ENCODE assay signal across 1 cellular context in the genomic region with DNA sequence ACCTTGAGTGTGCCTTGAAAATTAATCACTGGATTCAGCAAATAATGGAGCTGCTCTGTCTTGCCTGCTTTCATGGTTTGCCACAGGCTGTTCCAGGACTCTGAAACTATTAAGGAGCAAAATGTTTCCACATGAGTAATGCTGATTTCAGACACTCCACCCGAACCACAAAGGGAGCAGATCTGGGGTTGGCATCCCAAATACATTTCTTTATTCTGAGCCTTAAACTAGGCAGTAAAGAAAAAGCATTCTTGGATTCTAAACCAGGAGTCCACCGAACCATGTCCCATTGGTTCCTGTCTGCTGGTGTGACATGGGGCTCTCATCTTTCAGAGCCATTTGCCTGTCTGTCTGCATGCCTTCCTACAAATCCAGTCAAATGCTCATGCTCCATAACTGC.
TF ChIP-seq lines count a peak whose summit lies in the region.

No MANE protein-coding gene starts in this region.

TF ChIP-seq in HepG2, 621 proteins besides CTCF, POLR2A, EP300 and RAD21:
- TF ChIP-seq HDAC6 (IDR thresholded peaks at IDR 0.05; ENCODE audit: low read depth, low read length) (no peak), SIX1 (CRISPR knock-in tag; IDR thresholded peaks at IDR 0.05; ENCODE audit: borderline replicate concordance) (no peak), ZSCAN20 (CRISPR knock-in tag; IDR thresholded peaks at IDR 0.05; ENCODE audit: borderline replicate concordance) (no peak), MYNN (CRISPR knock-in tag; IDR thresholded peaks at IDR 0.05; ENCODE audit: low read depth) (no peak), ZNF484 (CRISPR knock-in tag; IDR thresholded peaks at IDR 0.05; ENCODE audit: borderline replicate concordance, low read depth) (no peak), TOPORS (CRISPR knock-in tag; IDR thresholded peaks at IDR 0.05) (no peak), YEATS4 (CRISPR knock-in tag; IDR thresholded peaks at IDR 0.05; ENCODE audit: borderline replicate concordance) (no peak), PAF1 (CRISPR knock-in tag; IDR thresholded peaks at IDR 0.05) (no peak), TAF1 (CRISPR knock-in tag; IDR thresholded peaks at IDR 0.05) (no peak), MTF2 (CRISPR knock-in tag; IDR thresholded peaks at IDR 0.05; ENCODE audit: borderline replicate concordance) (no peak), ZNF24 (IDR thresholded peaks at IDR 0.05) (no peak), ZNF510 (CRISPR knock-in tag; IDR thresholded peaks at IDR 0.05; ENCODE audit: low read depth) (no peak), ZNF430 (CRISPR knock-in tag; IDR thresholded peaks at IDR 0.05) (no peak)
- TF ChIP-seq, protein P1, sequence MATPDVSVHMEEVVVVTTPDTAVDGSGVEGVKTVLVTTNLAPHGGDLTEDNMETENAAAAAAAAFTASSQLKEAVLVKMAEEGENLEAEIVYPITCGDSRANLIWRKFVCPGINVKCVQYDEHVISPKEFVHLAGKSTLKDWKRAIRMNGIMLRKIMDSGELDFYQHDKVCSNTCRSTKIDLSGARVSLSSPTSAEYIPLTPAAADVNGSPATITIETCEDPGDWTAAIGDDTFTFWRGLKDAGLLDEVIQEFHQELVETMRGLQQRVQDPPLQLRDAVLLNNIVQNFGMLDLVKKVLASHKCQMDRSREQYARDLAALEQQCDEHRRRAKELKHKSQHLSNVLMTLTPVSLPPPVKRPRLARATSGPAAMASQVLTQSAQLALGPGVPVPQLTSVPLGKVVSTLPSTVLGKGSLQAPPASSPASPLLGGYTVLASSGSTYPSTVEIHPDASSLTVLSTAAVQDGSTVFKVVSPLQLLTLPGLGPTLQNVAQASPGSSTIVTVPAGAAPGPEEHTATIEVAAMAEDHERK (CRISPR knock-in tag; IDR thresholded peaks at IDR 0.05; ENCODE audit: low read depth), result no peak
- TF ChIP-seq, protein P2, sequence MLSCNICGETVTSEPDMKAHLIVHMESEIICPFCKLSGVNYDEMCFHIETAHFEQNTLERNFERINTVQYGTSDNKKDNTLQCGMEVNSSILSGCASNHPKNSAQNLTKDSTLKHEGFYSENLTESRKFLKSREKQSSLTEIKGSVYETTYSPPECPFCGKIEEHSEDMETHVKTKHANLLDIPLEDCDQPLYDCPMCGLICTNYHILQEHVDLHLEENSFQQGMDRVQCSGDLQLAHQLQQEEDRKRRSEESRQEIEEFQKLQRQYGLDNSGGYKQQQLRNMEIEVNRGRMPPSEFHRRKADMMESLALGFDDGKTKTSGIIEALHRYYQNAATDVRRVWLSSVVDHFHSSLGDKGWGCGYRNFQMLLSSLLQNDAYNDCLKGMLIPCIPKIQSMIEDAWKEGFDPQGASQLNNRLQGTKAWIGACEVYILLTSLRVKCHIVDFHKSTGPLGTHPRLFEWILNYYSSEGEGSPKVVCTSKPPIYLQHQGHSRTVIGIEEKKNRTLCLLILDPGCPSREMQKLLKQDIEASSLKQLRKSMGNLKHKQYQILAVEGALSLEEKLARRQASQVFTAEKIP (CRISPR knock-in tag; IDR thresholded peaks at IDR 0.05; ENCODE audit: borderline replicate concordance), result no peak
- TF ChIP-seq, protein P3, sequence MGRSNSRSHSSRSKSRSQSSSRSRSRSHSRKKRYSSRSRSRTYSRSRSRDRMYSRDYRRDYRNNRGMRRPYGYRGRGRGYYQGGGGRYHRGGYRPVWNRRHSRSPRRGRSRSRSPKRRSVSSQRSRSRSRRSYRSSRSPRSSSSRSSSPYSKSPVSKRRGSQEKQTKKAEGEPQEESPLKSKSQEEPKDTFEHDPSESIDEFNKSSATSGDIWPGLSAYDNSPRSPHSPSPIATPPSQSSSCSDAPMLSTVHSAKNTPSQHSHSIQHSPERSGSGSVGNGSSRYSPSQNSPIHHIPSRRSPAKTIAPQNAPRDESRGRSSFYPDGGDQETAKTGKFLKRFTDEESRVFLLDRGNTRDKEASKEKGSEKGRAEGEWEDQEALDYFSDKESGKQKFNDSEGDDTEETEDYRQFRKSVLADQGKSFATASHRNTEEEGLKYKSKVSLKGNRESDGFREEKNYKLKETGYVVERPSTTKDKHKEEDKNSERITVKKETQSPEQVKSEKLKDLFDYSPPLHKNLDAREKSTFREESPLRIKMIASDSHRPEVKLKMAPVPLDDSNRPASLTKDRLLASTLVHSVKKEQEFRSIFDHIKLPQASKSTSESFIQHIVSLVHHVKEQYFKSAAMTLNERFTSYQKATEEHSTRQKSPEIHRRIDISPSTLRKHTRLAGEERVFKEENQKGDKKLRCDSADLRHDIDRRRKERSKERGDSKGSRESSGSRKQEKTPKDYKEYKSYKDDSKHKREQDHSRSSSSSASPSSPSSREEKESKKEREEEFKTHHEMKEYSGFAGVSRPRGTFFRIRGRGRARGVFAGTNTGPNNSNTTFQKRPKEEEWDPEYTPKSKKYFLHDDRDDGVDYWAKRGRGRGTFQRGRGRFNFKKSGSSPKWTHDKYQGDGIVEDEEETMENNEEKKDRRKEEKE (IDR thresholded peaks at IDR 0.05), result no peak
